28 cellular contexts compared by ENCODE assay signal in genomic region chr3:142218703-142219102, GRCh38. TPM values are rescaled to one million over a fixed set of nuclear protein-coding genes. Genes with fewer than 3 reads are reported as not detected.
DNase-seq lines count a peak whose midpoint lies in the region; ATAC-seq, FAIRE-seq and TF ChIP-seq lines count a peak whose summit lies in the region.
"Had no signal": no experiment of that assay in that cellular context is flagged by ENCODE, and none has a peak within 500 bp of the region (broad histone marks: within the 10 kb centered on the region; RNA-seq: fewer than 3 reads in every experiment).

No MANE protein-coding gene starts in this region.

- POLR2A ChIA-PET in naive thymus-derived CD4-positive, alpha-beta T cell (lab: Charles Lee): interaction anchor here (0.6 kb wide), 1 partner anchor 30 kb away, joined by 3 read pairs; no protein-coding TSS in a partner anchor

- intact Hi-C loops in naive thymus-derived CD4-positive, alpha-beta T cell (cut with micrococcal nuclease): no loop called here

- FAIRE-seq in GM19239 (lab: Jason Lieb, UNC): no peak
- FAIRE-seq: keratinocyte had no signal

- no peak overlapping the region for H3K27ac ChIP-seq in naive thymus-derived CD4-positive, alpha-beta T cell (ENCODE audit: low read depth, low read length)
- H3K27ac ChIP-seq: SJCRH30 had no signal

- no peaks in the 10 kb centered on the region for H3K27me3 ChIP-seq in naive thymus-derived CD4-positive, alpha-beta T cell (ENCODE audit: control insufficient read depth in 2 of 2, insufficient read depth in 2 of 2, low read length in 2 of 2)
- H3K27me3 ChIP-seq: MG63, SJCRH30 had no signal

- CTCF ChIA-PET in naive thymus-derived CD4-positive, alpha-beta T cell (lab: Charles Lee): interaction anchor here (0.6 kb wide), 1 partner anchor 380 kb away, joined by 6 read pairs; no protein-coding TSS in a partner anchor

- no peaks in the 10 kb centered on the region for H3K4me1 ChIP-seq in naive thymus-derived CD4-positive, alpha-beta T cell (ENCODE audit: control insufficient read depth in 2 of 2, insufficient read depth in 2 of 2, low read length in 2 of 2)
- H3K4me1 ChIP-seq: SJCRH30 had no signal

- no peak overlapping the region for H3K4me3 Mint-ChIP-seq in T-helper 17 cell
- H3K4me3 Mint-ChIP-seq in natural killer cell treated with Interleukin-12 subunit alpha and Interleukin-12 subunit beta and Interleukin-15 and Interleukin-18, amount 100 ng/mL, for 72 hours: no peak overlapping the region
- no peak overlapping the region for H3K4me3 Mint-ChIP-seq in activated T-cell treated with anti-CD3 and anti-CD28 coated beads, Interleukin-2, amount 50 U/mL, for 72 hours
- no peak overlapping the region for H3K4me3 Mint-ChIP-seq in naive thymus-derived CD4-positive, alpha-beta T cell
- H3K4me3 Mint-ChIP-seq: activated CD4-positive, alpha-beta T cell treated with anti-CD3 and anti-CD28 coated beads, Interleukin-2, amount 10 ng/mL, durations not matched to agents 7 days and 5 days; activated naive CD8-positive, alpha-beta T cell; CD8-positive, alpha-beta memory T cell; central memory CD8-positive, alpha-beta T cell; stimulated activated effector memory CD8-positive, alpha-beta T cell treated with anti-CD3 and anti-CD28 coated beads, Interleukin-12 subunit alpha, Interleukin-12 subunit beta, amount 100 ng/mL, for 72 hours; type B pancreatic cell; WTC11 had no signal

- no peaks in the 10 kb centered on the region for H3K36me3 Mint-ChIP-seq in T-helper 17 cell (ENCODE audit: low read depth)
- peaks cover 5% of the 10 kb centered on the region for H3K36me3 Mint-ChIP-seq in natural killer cell treated with Interleukin-12 subunit alpha and Interleukin-12 subunit beta and Interleukin-15 and Interleukin-18, amount 100 ng/mL, for 72 hours
- no peaks in the 10 kb centered on the region for H3K36me3 Mint-ChIP-seq in activated T-cell treated with anti-CD3 and anti-CD28 coated beads, Interleukin-2, amount 50 U/mL, for 72 hours (ENCODE audit: insufficient read depth in 2 of 2)
- peaks cover 0 to 11% (median 6%) of the 10 kb centered on the region in 5 donors for H3K36me3 Mint-ChIP-seq in naive thymus-derived CD4-positive, alpha-beta T cell
- H3K36me3 Mint-ChIP-seq: WTC11 had no signal

- peaks cover 24% of the 10 kb centered on the region for H3K4me1 Mint-ChIP-seq in T-helper 17 cell
- peaks cover 58 to 62% of the 10 kb centered on the region in 2 donors for H3K4me1 Mint-ChIP-seq in natural killer cell treated with Interleukin-12 subunit alpha and Interleukin-12 subunit beta and Interleukin-15 and Interleukin-18, amount 100 ng/mL, for 72 hours (ENCODE audit: low read depth in 2 of 2)
- peaks cover 10% of the 10 kb centered on the region for H3K4me1 Mint-ChIP-seq in activated T-cell treated with anti-CD3 and anti-CD28 coated beads, Interleukin-2, amount 50 U/mL, for 72 hours (ENCODE audit: low read depth)
- H3K4me1 Mint-ChIP-seq in naive thymus-derived CD4-positive, alpha-beta T cell: peaks cover 6 to 35% (median 12%) of the 10 kb centered on the region in 7 donors

- H3K9me3 Mint-ChIP-seq in natural killer cell treated with Interleukin-12 subunit alpha and Interleukin-12 subunit beta and Interleukin-15 and Interleukin-18, amount 100 ng/mL, for 72 hours: no peaks in the 10 kb centered on the region
- no peaks in the 10 kb centered on the region for H3K9me3 Mint-ChIP-seq in activated T-cell treated with anti-CD3 and anti-CD28 coated beads, Interleukin-2, amount 50 U/mL, for 72 hours
- no peaks in the 10 kb centered on the region for H3K9me3 Mint-ChIP-seq in naive thymus-derived CD4-positive, alpha-beta T cell
- H3K9me3 Mint-ChIP-seq: activated CD4-positive, alpha-beta T cell treated with anti-CD3 and anti-CD28 coated beads, Interleukin-2, amount 10 ng/mL, durations not matched to agents 7 days and 5 days; CD8-positive, alpha-beta memory T cell; central memory CD8-positive, alpha-beta T cell; stimulated activated effector memory CD8-positive, alpha-beta T cell treated with anti-CD3 and anti-CD28 coated beads, Interleukin-12 subunit alpha, Interleukin-12 subunit beta, amount 100 ng/mL, for 72 hours; type B pancreatic cell; WTC11 had no signal

- DNase-seq in GM03348 (ENCODE audit: low spot score) (peak; percentile 25), T-helper 17 cell (no peak), fibroblast of mammary gland (ENCODE audit: low read depth) (peak; percentile 9), GM19239 (ENCODE audit: insufficient read length, low spot score) (no peak)
- DNase-seq in natural killer cell treated with Interleukin-12 subunit alpha and Interleukin-12 subunit beta and Interleukin-15 and Interleukin-18, amount 100 ng/mL, for 72 hours (ENCODE audit: low spot score): no peak
- no peak for DNase-seq in activated T-cell treated with anti-CD3 and anti-CD28 coated beads, Interleukin-2, amount 50 U/mL, for 72 hours
- DNase-seq in naive thymus-derived CD4-positive, alpha-beta T cell: no peak
- DNase-seq: activated CD4-positive, alpha-beta T cell treated with anti-CD3 and anti-CD28 coated beads, Interleukin-2, amount 10 ng/mL, durations not matched to agents 7 days and 5 days; activated effector memory CD4-positive, alpha-beta T cell treated with anti-CD3 and anti-CD28 coated beads, Interleukin-2, amount 50 U/mL, for 16 hours; activated T-cell treated with anti-CD3 and anti-CD28 coated beads, Interleukin-2, amount 50 U/mL, for 1 hour; CD8-positive, alpha-beta memory T cell; DMS 273 treated with DMSO at 0.1 percent for 48 hours; KBM-7; left ventricle myocardium superior; MG63; NCI-H1105 treated with DMSO at 0.1 percent for 48 hours; NCI-H187 treated with DMSO at 0.1 percent for 48 hours; NCI-H2171; NCI-H82; occipital lobe; SJCRH30 had no signal

- no peaks in the 10 kb centered on the region for H3K36me3 ChIP-seq in naive thymus-derived CD4-positive, alpha-beta T cell (ENCODE audit: control insufficient read depth in 2 of 3, insufficient read depth in 3 of 3, low read length in 3 of 3)

- no peaks in the 10 kb centered on the region for H3K27me3 Mint-ChIP-seq in T-helper 17 cell
- H3K27me3 Mint-ChIP-seq in natural killer cell treated with Interleukin-12 subunit alpha and Interleukin-12 subunit beta and Interleukin-15 and Interleukin-18, amount 100 ng/mL, for 72 hours: no peaks in the 10 kb centered on the region
- no peaks in the 10 kb centered on the region for H3K27me3 Mint-ChIP-seq in activated T-cell treated with anti-CD3 and anti-CD28 coated beads, Interleukin-2, amount 50 U/mL, for 72 hours (ENCODE audit: low read depth)
- H3K27me3 Mint-ChIP-seq in naive thymus-derived CD4-positive, alpha-beta T cell: no peaks in the 10 kb centered on the region
- H3K27me3 Mint-ChIP-seq: activated CD4-positive, alpha-beta T cell treated with anti-CD3 and anti-CD28 coated beads, Interleukin-2, amount 10 ng/mL, durations not matched to agents 7 days and 5 days; activated naive CD8-positive, alpha-beta T cell; CD8-positive, alpha-beta memory T cell; central memory CD8-positive, alpha-beta T cell; type B pancreatic cell had no signal

- H3K27ac Mint-ChIP-seq in T-helper 17 cell: peak overlapping the region; percentile 11
- peak overlapping the region; percentile 10 to 82 for H3K27ac Mint-ChIP-seq in natural killer cell treated with Interleukin-12 subunit alpha and Interleukin-12 subunit beta and Interleukin-15 and Interleukin-18, amount 100 ng/mL, for 72 hours
- no peak overlapping the region for H3K27ac Mint-ChIP-seq in activated T-cell treated with anti-CD3 and anti-CD28 coated beads, Interleukin-2, amount 50 U/mL, for 72 hours
- H3K27ac Mint-ChIP-seq in naive thymus-derived CD4-positive, alpha-beta T cell: no peak overlapping the region
- H3K27ac Mint-ChIP-seq: activated CD4-positive, alpha-beta T cell treated with anti-CD3 and anti-CD28 coated beads, Interleukin-2, amount 10 ng/mL, durations not matched to agents 7 days and 5 days; activated naive CD8-positive, alpha-beta T cell; stimulated activated effector memory CD8-positive, alpha-beta T cell treated with anti-CD3 and anti-CD28 coated beads, Interleukin-12 subunit alpha, Interleukin-12 subunit beta, amount 100 ng/mL, for 72 hours; type B pancreatic cell; WTC11 had no signal

- no peak overlapping the region for H3K4me3 ChIP-seq in fibroblast of mammary gland (ENCODE audit: control insufficient read depth, low read depth, low read length)
- no peak overlapping the region for H3K4me3 ChIP-seq in naive thymus-derived CD4-positive, alpha-beta T cell (ENCODE audit: low read length)
- H3K4me3 ChIP-seq: MG63, SJCRH30 had no signal

- ATAC-seq in T-helper 17 cell: no peak
- ATAC-seq in natural killer cell treated with Interleukin-12 subunit alpha and Interleukin-12 subunit beta and Interleukin-15 and Interleukin-18, amount 100 ng/mL, for 72 hours: no peak
- no peak for ATAC-seq in activated T-cell treated with anti-CD3 and anti-CD28 coated beads, Interleukin-2, amount 50 U/mL, for 72 hours (replicated peaks in 1 of 2)
- ATAC-seq in GM19397 (IDR thresholded peaks at IDR 0.05; ENCODE audit: unreplicated experiment): no peak
- no peak for ATAC-seq in naive thymus-derived CD4-positive, alpha-beta T cell
- ATAC-seq: left ventricle myocardium superior; stimulated activated effector memory CD8-positive, alpha-beta T cell treated with anti-CD3 and anti-CD28 coated beads, Interleukin-12 subunit alpha, Interleukin-12 subunit beta, amount 100 ng/mL, for 72 hours; WTC11 had no signal

- no peaks in the 10 kb centered on the region for H3K9me3 ChIP-seq in T-helper 17 cell (ENCODE audit: control insufficient read depth, low read length, poor library complexity, severe bottlenecking)
- H3K9me3 ChIP-seq in naive thymus-derived CD4-positive, alpha-beta T cell (ENCODE audit: control insufficient read depth in 2 of 3, low read length in 3 of 3): no peaks in the 10 kb centered on the region
- H3K9me3 ChIP-seq: MG63, SJCRH30 had no signal

- TF ChIP-seq CTCF in fibroblast of mammary gland (conservative IDR thresholded peaks at IDR 0.05; ENCODE audit: control insufficient read depth, insufficient read depth, low read depth, low read length): no peak

RNA-seq across cellular contexts. Expression of gene GK5, which starts 6.7 kb away (rescaled TPM):
- total RNA-seq in T-helper 17 cell: 10 to 100 TPM; 17.2 to 23.1 TPM
- total RNA-seq in natural killer cell treated with Interleukin-12 subunit alpha and Interleukin-12 subunit beta and Interleukin-15 and Interleukin-18, amount 100 ng/mL, for 72 hours: 10 to 100 TPM; 57.4 to 59.5 TPM
- 10 to 100 TPM; 10.1 to 12.0 TPM for total RNA-seq in activated T-cell treated with anti-CD3 and anti-CD28 coated beads, Interleukin-2, amount 50 U/mL, for 72 hours
- total RNA-seq in naive thymus-derived CD4-positive, alpha-beta T cell: 10 to 100 TPM; 13.8 to 29.5 (median 16.2) TPM
- 1 to 10 TPM; 4.3 to 5.9 TPM for polyA plus RNA-seq in naive thymus-derived CD4-positive, alpha-beta T cell

Comparison
In these comparisons a context has a peak if more than half of its experiments do, and no peak if none do; other contexts are left out.
1. DNase-seq: peak in GM03348 (single experiment) and fibroblast of mammary gland (single experiment); none in T-helper 17 cell (0 of 3), natural killer cell treated with Interleukin-12 subunit alpha and Interleukin-12 subunit beta and Interleukin-15 and Interleukin-18, amount 100 ng/mL, for 72 hours (single experiment), activated T-cell treated with anti-CD3 and anti-CD28 coated beads, Interleukin-2, amount 50 U/mL, for 72 hours (0 of 2), GM19239 (single experiment) and naive thymus-derived CD4-positive, alpha-beta T cell (0 of 9).
2. H3K27ac Mint-ChIP-seq: peak in T-helper 17 cell (single experiment) and natural killer cell treated with Interleukin-12 subunit alpha and Interleukin-12 subunit beta and Interleukin-15 and Interleukin-18, amount 100 ng/mL, for 72 hours (2 of 2); none in activated T-cell treated with anti-CD3 and anti-CD28 coated beads, Interleukin-2, amount 50 U/mL, for 72 hours (single experiment) and naive thymus-derived CD4-positive, alpha-beta T cell (0 of 9).